9 cellular contexts compared by ENCODE assay signal in genomic region chr9:9912459-9912858, GRCh38.
DNase-seq lines count a peak whose midpoint lies in the region; ATAC-seq and TF ChIP-seq lines count a peak whose summit lies in the region.
"Had no signal": no experiment of that assay in that cellular context is flagged by ENCODE, and none has a peak within 500 bp of the region (broad histone marks: within the 10 kb centered on the region; RNA-seq: fewer than 3 reads in every experiment).

No MANE protein-coding gene starts in this region.

- intact Hi-C loops in CD4-positive, alpha-beta T cell (cut with DNase I, micrococcal nuclease) = no loop called here

- CTCF ChIA-PET in HEK293 (lab: Yijun Ruan, JAX) = interaction anchor here (0.6 to 1.6 kb wide), 3 partner anchors 30 to 121 kb away, joined by 5 to 6 read pairs (median 5); no protein-coding TSS in a partner anchor
- CTCF ChIA-PET in CD4-positive, alpha-beta T cell (lab: Charles Lee) = interaction anchor here (0.6 kb wide), 1 partner anchor 9 kb away, joined by 3 read pairs; no protein-coding TSS in a partner anchor

- no peak overlapping the region for H3K27ac Mint-ChIP-seq in stimulated activated naive B cell treated with anti-CD40 and anti-IgM and Interleukin-4, amounts not matched to agents 10 μg/mL and 1 μg/mL and 100 μg/mL, for 72 hours
- H3K27ac Mint-ChIP-seq in mesothelial cell of epicardium = no peak overlapping the region
- no peak overlapping the region for H3K27ac Mint-ChIP-seq in CD4-positive, alpha-beta T cell
- H3K27ac Mint-ChIP-seq: activated CD4-positive, alpha-beta T cell treated with anti-CD3 and anti-CD28 coated beads, Interleukin-2, amount 10 ng/mL, durations not matched to agents 7 days and 5 days had no signal

- no peaks in the 10 kb centered on the region for H3K27me3 ChIP-seq in foreskin keratinocyte
- no peaks in the 10 kb centered on the region for H3K27me3 ChIP-seq in CD4-positive, alpha-beta T cell (ENCODE audit: control insufficient read depth, insufficient read depth, low read length)

- H3K4me3 ChIP-seq in HEK293 (ENCODE audit: low read depth, low read length) = no peak overlapping the region

- peak; percentile 44 for ATAC-seq in foreskin keratinocyte
- ATAC-seq in stimulated activated naive B cell treated with anti-CD40 and anti-IgM and Interleukin-4, amounts not matched to agents 10 μg/mL and 1 μg/mL and 100 μg/mL, for 72 hours (replicated peaks) = no peak
- no peak for ATAC-seq in CD4-positive, alpha-beta T cell (ENCODE audit: poor library complexity)

- POLR2A ChIA-PET in HEK293 (lab: Yijun Ruan, JAX) = no interaction called here
- POLR2A ChIA-PET in CD4-positive, alpha-beta T cell (lab: Charles Lee) = no interaction called here

- H3K4me3 Mint-ChIP-seq in stimulated activated naive B cell treated with anti-CD40 and anti-IgM and Interleukin-4, amounts not matched to agents 10 μg/mL and 1 μg/mL and 100 μg/mL, for 72 hours = no peak overlapping the region
- no peak overlapping the region for H3K4me3 Mint-ChIP-seq in mesothelial cell of epicardium
- H3K4me3 Mint-ChIP-seq in CD4-positive, alpha-beta T cell = no peak overlapping the region
- H3K4me3 Mint-ChIP-seq: activated CD4-positive, alpha-beta T cell treated with anti-CD3 and anti-CD28 coated beads, Interleukin-2, amount 10 ng/mL, durations not matched to agents 7 days and 5 days had no signal

- no peaks in the 10 kb centered on the region for H3K27me3 Mint-ChIP-seq in stimulated activated naive B cell treated with anti-CD40 and anti-IgM and Interleukin-4, amounts not matched to agents 10 μg/mL and 1 μg/mL and 100 μg/mL, for 72 hours
- H3K27me3 Mint-ChIP-seq in mesothelial cell of epicardium (ENCODE audit: low read depth) = no peaks in the 10 kb centered on the region
- H3K27me3 Mint-ChIP-seq in CD4-positive, alpha-beta T cell = no peaks in the 10 kb centered on the region
- H3K27me3 Mint-ChIP-seq: activated CD4-positive, alpha-beta T cell treated with anti-CD3 and anti-CD28 coated beads, Interleukin-2, amount 10 ng/mL, durations not matched to agents 7 days and 5 days had no signal

- H3K36me3 ChIP-seq in HEK293 (ENCODE audit: control insufficient read depth in 2 of 2, insufficient read depth in 1 of 2, low read length in 2 of 2) = no peaks in the 10 kb centered on the region

- H3K27ac ChIP-seq in HEK293 (ENCODE audit: extremely low read depth, low read depth, low read length) (no peak overlapping the region), foreskin keratinocyte (no peak overlapping the region)
- H3K27ac ChIP-seq in CD4-positive, alpha-beta T cell (ENCODE audit: low read depth, low read length) = no peak overlapping the region

- no peaks in the 10 kb centered on the region for H3K4me1 ChIP-seq in HEK293 (ENCODE audit: control insufficient read depth, insufficient read depth, low read length)
- H3K4me1 ChIP-seq in foreskin keratinocyte = no peaks in the 10 kb centered on the region

- no peaks in the 10 kb centered on the region for H3K9me3 ChIP-seq in HEK293 (ENCODE audit: control insufficient read depth, insufficient read depth, low read depth, low read length)
- H3K9me3 ChIP-seq in CD4-positive, alpha-beta T cell (ENCODE audit: control insufficient read depth, low read length) = peaks cover 6% of the 10 kb centered on the region

- DNase-seq in GDM1 (lab: John Stamatoyannopoulos, UW) = peak; percentile 29
- peak; percentile 77 for DNase-seq in NCI-H69 (lab: John Stamatoyannopoulos, UW)
- DNase-seq in foreskin keratinocyte = peak in 1 of 2 donors; percentile 1
- DNase-seq in ecto neural progenitor cell (ENCODE audit: low spot score) = no peak
- no peak for DNase-seq in stimulated activated naive B cell treated with anti-CD40 and anti-IgM and Interleukin-4, amounts not matched to agents 10 μg/mL and 1 μg/mL and 100 μg/mL, for 72 hours
- DNase-seq in mesothelial cell of epicardium (ENCODE audit: low spot score in 2 of 2, unreplicated experiment in 2 of 2) = no peak
- DNase-seq in CD4-positive, alpha-beta T cell = no peak
- DNase-seq: activated CD4-positive, alpha-beta T cell treated with anti-CD3 and anti-CD28 coated beads, Interleukin-2, amount 10 ng/mL, durations not matched to agents 7 days and 5 days had no signal

- peaks cover 11 to 12% of the 10 kb centered on the region in 2 donors for H3K9me3 Mint-ChIP-seq in stimulated activated naive B cell treated with anti-CD40 and anti-IgM and Interleukin-4, amounts not matched to agents 10 μg/mL and 1 μg/mL and 100 μg/mL, for 72 hours
- peaks cover 18% of the 10 kb centered on the region for H3K9me3 Mint-ChIP-seq in mesothelial cell of epicardium
- peaks cover 5% of the 10 kb centered on the region for H3K9me3 Mint-ChIP-seq in CD4-positive, alpha-beta T cell

- no peak for TF ChIP-seq CTCF in HEK293 (tag by site-specific recombination; IDR thresholded peaks at IDR 0.05)
- peak; percentile 56 for TF ChIP-seq CTCF in foreskin keratinocyte (conservative IDR thresholded peaks at IDR 0.05)
- no peak for TF ChIP-seq CTCF in mesothelial cell of epicardium (IDR thresholded peaks at IDR 0.05; ENCODE audit: unreplicated experiment)
- TF ChIP-seq CTCF in CD4-positive, alpha-beta T cell (IDR thresholded peaks at IDR 0.05) = no peak

- H3K4me1 Mint-ChIP-seq in stimulated activated naive B cell treated with anti-CD40 and anti-IgM and Interleukin-4, amounts not matched to agents 10 μg/mL and 1 μg/mL and 100 μg/mL, for 72 hours = no peaks in the 10 kb centered on the region
- H3K4me1 Mint-ChIP-seq in mesothelial cell of epicardium = no peaks in the 10 kb centered on the region
- H3K4me1 Mint-ChIP-seq in CD4-positive, alpha-beta T cell (ENCODE audit: low read depth) = no peaks in the 10 kb centered on the region
- H3K4me1 Mint-ChIP-seq: activated CD4-positive, alpha-beta T cell treated with anti-CD3 and anti-CD28 coated beads, Interleukin-2, amount 10 ng/mL, durations not matched to agents 7 days and 5 days had no signal

- peaks cover 0 to 6% of the 10 kb centered on the region in 2 donors for H3K36me3 Mint-ChIP-seq in stimulated activated naive B cell treated with anti-CD40 and anti-IgM and Interleukin-4, amounts not matched to agents 10 μg/mL and 1 μg/mL and 100 μg/mL, for 72 hours
- H3K36me3 Mint-ChIP-seq in mesothelial cell of epicardium = peaks cover 3% of the 10 kb centered on the region
- H3K36me3 Mint-ChIP-seq in CD4-positive, alpha-beta T cell (ENCODE audit: low read depth) = no peaks in the 10 kb centered on the region

TF ChIP-seq in HEK293, 187 proteins besides CTCF, POLR2A, EP300 and RAD21:
- TF ChIP-seq ZNF433 (tag by site-specific recombination; IDR thresholded peaks at IDR 0.05; ENCODE audit: low read depth) = no peak
- TF ChIP-seq ELK4 (IDR thresholded peaks at IDR 0.05; ENCODE audit: borderline replicate concordance, low read depth, low read length) = no peak
- TF ChIP-seq ZNF580 (tag by site-specific recombination; IDR thresholded peaks at IDR 0.05) = no peak
- TF ChIP-seq ZNF610 (tag by site-specific recombination; IDR thresholded peaks at IDR 0.05; ENCODE audit: borderline replicate concordance) = no peak
- no peak for TF ChIP-seq ZNF16 (tag by site-specific recombination; IDR thresholded peaks at IDR 0.05; ENCODE audit: low read depth)
- TF ChIP-seq ZNF114 (tag by site-specific recombination; IDR thresholded peaks at IDR 0.05) = no peak
- TF ChIP-seq ZNF654 (tag by site-specific recombination; IDR thresholded peaks at IDR 0.05; ENCODE audit: low read depth) = 0 out of 2 replicates have a peak, but pooled peaks have one; percentile 7
- no peak for TF ChIP-seq ZNF280D (tag by site-specific recombination; IDR thresholded peaks at IDR 0.05)
- no peak for TF ChIP-seq ZNF701 (tag by site-specific recombination; IDR thresholded peaks at IDR 0.05)

Comparison
In these comparisons a context has a peak if more than half of its experiments do, and no peak if none do; other contexts are left out.
1. DNase-seq: peak in GDM1 (single experiment) and NCI-H69 (single experiment); none in ecto neural progenitor cell (single experiment), stimulated activated naive B cell treated with anti-CD40 and anti-IgM and Interleukin-4, amounts not matched to agents 10 μg/mL and 1 μg/mL and 100 μg/mL, for 72 hours (single experiment), mesothelial cell of epicardium (0 of 2) and CD4-positive, alpha-beta T cell (0 of 10).